Comparison of ENCODE assay signal across 18 cellular contexts in the genomic region with DNA sequence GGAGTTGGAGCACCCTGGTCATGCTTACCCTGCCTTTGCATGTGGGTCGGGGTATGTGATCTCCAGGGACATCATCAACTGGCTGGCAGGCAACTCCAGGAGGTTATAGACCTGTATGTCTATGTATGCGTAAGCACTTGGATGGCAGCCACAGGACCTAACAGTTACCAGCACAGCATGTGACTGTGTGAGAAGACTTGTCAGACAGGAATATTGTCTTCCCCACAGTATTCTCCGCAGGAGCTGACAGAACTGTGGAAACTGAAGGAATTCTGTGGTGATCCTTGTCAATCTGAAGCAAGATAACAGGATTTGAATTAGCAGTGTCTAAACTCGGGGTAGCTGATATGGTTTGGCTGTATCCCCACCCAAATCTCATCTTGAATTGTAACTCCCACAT. TPM values are rescaled to one million over a fixed set of nuclear protein-coding genes. Genes with fewer than 3 reads are reported as not detected.
"Had no signal": no experiment of that assay in that cellular context is flagged by ENCODE, and none has a peak within 500 bp of the region (broad histone marks: within the 10 kb centered on the region; RNA-seq: fewer than 3 reads in every experiment).

No MANE protein-coding gene starts in this region.

- H3K27ac ChIP-seq: suprapubic skin, upper lobe of left lung had no signal

- H3K36me3 ChIP-seq: suprapubic skin, upper lobe of left lung had no signal

- ATAC-seq: activated naive CD4-positive, alpha-beta T cell treated with anti-CD3 and anti-CD28 coated beads, Interleukin-2, amount 50 U/mL, for 72 hours; activated T-cell treated with anti-CD3 and anti-CD28 coated beads, Interleukin-2, amount 50 U/mL, for 72 hours; effector memory CD8-positive, alpha-beta T cell; right cardiac atrium; stimulated activated naive CD8-positive, alpha-beta T cell treated with anti-CD3 and anti-CD28 coated beads, Interleukin-15, Interleukin-2, amounts not matched to agents 100 U/mL and 50 U/mL, for 24 hours had no signal

- H3K9me3 ChIP-seq: suprapubic skin, upper lobe of left lung had no signal

- DNase-seq: activated CD4-positive, alpha-beta T cell treated with anti-CD3 and anti-CD28 coated beads, Interleukin-2, amount 10 ng/mL, durations not matched to agents 24 days and 14 days; activated CD4-positive, CD25-positive, alpha-beta regulatory T cell; activated CD8-positive, alpha-beta memory T cell treated with anti-CD3 and anti-CD28 coated beads, Interleukin-2, amount 50 U/mL, for 48 hours; activated gamma-delta T cell; activated T-cell treated with anti-CD3 and anti-CD28 coated beads, Interleukin-2, amount 50 U/mL, for 72 hours; amniotic stem cell; effector memory CD8-positive, alpha-beta T cell; hippocampal formation; kidney glomerular epithelial cell; occipital lobe; right cardiac atrium; small intestine; stimulated activated naive CD8-positive, alpha-beta T cell treated with anti-CD3 and anti-CD28 coated beads, Interleukin-15, Interleukin-2, amounts not matched to agents 100 U/mL and 50 U/mL, for 24 hours; upper lobe of left lung had no signal

- H3K27me3 ChIP-seq: suprapubic skin, upper lobe of left lung had no signal

- H3K4me3 ChIP-seq: suprapubic skin, upper lobe of left lung had no signal

- H3K4me1 ChIP-seq: suprapubic skin, upper lobe of left lung had no signal

RNA-seq across cellular contexts. Expression of gene TMEM244, which starts 59.2 kb away (rescaled TPM):
- polyA plus RNA-seq: esophagus, liver, right cardiac atrium, small intestine had no signal
